ENCODE assay signal across 10 cellular contexts in the genomic region with DNA sequence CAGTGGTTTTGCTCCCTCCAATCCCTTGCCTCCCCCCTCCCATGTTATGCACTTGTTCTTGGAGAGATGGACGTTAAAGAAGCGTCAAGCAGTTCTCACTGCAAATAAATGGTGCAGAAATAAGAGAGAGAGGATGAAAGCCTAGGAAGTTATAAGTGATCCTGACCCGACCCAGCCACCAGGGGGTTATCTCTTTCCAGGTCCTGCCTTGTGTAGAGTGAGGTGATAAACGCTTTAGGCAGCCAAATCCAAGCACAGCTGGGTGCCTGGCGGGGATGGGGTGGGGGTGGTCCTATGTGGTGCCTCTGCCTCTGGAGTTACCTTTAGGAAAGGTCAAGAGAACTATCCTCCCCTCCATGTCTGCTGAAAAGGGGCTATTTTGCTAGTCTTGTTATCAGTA. TPM values are rescaled to one million over a fixed set of nuclear protein-coding genes. Genes with fewer than 3 reads are reported as not detected.
DNase-seq lines count a peak whose midpoint lies in the region; ATAC-seq and TF ChIP-seq lines count a peak whose summit lies in the region.
"Had no signal": no experiment of that assay in that cellular context is flagged by ENCODE, and none has a peak within 500 bp of the region (broad histone marks: within the 10 kb centered on the region; RNA-seq: fewer than 3 reads in every experiment).

No MANE protein-coding gene starts in this region.

- CTCF ChIA-PET in WTC11 (lab: Charles Lee) = interaction anchor here (0.7 to 5.9 kb wide), 3 partner anchors 10 to 42 kb away, joined by 3 to 54 read pairs (median 17); a partner anchor contains a TSS

- POLR2A ChIA-PET in WTC11 (lab: Charles Lee) = no interaction called here

- no peaks in the 10 kb centered on the region for H3K36me3 Mint-ChIP-seq in WTC11

- H3K4me3 ChIP-seq in retinal pigment epithelial cell (ENCODE audit: low read length) = no peak overlapping the region

- H3K27me3 Mint-ChIP-seq in WTC11 (ENCODE audit: low read depth) = peaks cover 99% of the 10 kb centered on the region

- peak; percentile 26 for DNase-seq in NCI-H82 (lab: John Stamatoyannopoulos, UW)
- DNase-seq in NCI-H82 treated with DMSO at 0.1 percent for 48 hours (lab: John Stamatoyannopoulos, UW; ENCODE audit: unreplicated experiment) = no peak
- peak; percentile 72 for DNase-seq in HuH-7 (ENCODE audit: low spot score)
- DNase-seq in WTC11 (ENCODE audit: low spot score) = peak; percentile 29
- no peak for DNase-seq in retinal pigment epithelial cell (ENCODE audit: low read depth)
- no peak for DNase-seq in hippocampal formation (lab: John Stamatoyannopoulos, UW)
- DNase-seq: activated T-cell treated with anti-CD3 and anti-CD28 coated beads, Interleukin-2, amount 50 U/mL, for 24 hours; trophoblast cell had no signal

- no peaks in the 10 kb centered on the region for H3K9me3 Mint-ChIP-seq in WTC11
- H3K9me3 Mint-ChIP-seq: activated T-cell treated with anti-CD3 and anti-CD28 coated beads, Interleukin-2, amount 50 U/mL, for 24 hours had no signal

- peaks cover 59% of the 10 kb centered on the region for H3K4me1 Mint-ChIP-seq in WTC11

- H3K4me3 Mint-ChIP-seq in WTC11 = no peak overlapping the region
- H3K4me3 Mint-ChIP-seq: activated T-cell treated with anti-CD3 and anti-CD28 coated beads, Interleukin-2, amount 50 U/mL, for 24 hours had no signal

- H3K27ac Mint-ChIP-seq in WTC11 = no peak overlapping the region
- H3K27ac Mint-ChIP-seq: activated T-cell treated with anti-CD3 and anti-CD28 coated beads, Interleukin-2, amount 50 U/mL, for 24 hours had no signal

- ATAC-seq in WTC11 (no peak), HG03442 (IDR thresholded peaks at IDR 0.05; ENCODE audit: unreplicated experiment) (no peak), HG02938 (IDR thresholded peaks at IDR 0.05; ENCODE audit: unreplicated experiment) (no peak)

- 0 out of 2 replicates have a peak, but pooled peaks have one; percentile 14 for TF ChIP-seq CTCF in WTC11 (IDR thresholded peaks at IDR 0.05)
- TF ChIP-seq CTCF in retinal pigment epithelial cell (conservative IDR thresholded peaks at IDR 0.05; ENCODE audit: low read depth, low read length) = peak; percentile 40

TF ChIP-seq in WTC11, 78 proteins besides CTCF, POLR2A, EP300 and RAD21:
- TF ChIP-seq ZNF121 (CRISPR knock-in tag; IDR thresholded peaks at IDR 0.05) (no peak), NR1H2 (CRISPR knock-in tag; IDR thresholded peaks at IDR 0.05) (no peak), TCF7 (CRISPR knock-in tag; IDR thresholded peaks at IDR 0.05; ENCODE audit: low read depth) (no peak), TEAD4 (CRISPR knock-in tag; IDR thresholded peaks at IDR 0.05) (no peak)
- TF ChIP-seq, protein P1, sequence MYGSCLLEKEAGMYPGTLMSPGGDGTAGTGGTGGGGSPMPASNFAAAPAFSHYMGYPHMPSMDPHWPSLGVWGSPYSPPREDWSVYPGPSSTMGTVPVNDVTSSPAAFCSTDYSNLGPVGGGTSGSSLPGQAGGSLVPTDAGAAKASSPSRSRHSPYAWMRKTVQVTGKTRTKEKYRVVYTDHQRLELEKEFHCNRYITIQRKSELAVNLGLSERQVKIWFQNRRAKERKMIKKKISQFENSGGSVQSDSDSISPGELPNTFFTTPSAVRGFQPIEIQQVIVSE (CRISPR knock-in tag; IDR thresholded peaks at IDR 0.05; ENCODE audit: borderline replicate concordance) = no peak

RNA-seq across cellular contexts. Expression of a gene that starts 9.1 kb away (rescaled TPM):
- 0.27 to 0.42 TPM (median 0.30 TPM) in 3 replicates for total RNA-seq in WTC11 (2021)

Comparison
In these comparisons a context has a peak if more than half of its experiments do, and no peak if none do; other contexts are left out.
1. DNase-seq: peak in NCI-H82 (single experiment), HuH-7 (single experiment) and WTC11 (single experiment); none in NCI-H82 treated with DMSO at 0.1 percent for 48 hours (single experiment), retinal pigment epithelial cell (single experiment) and hippocampal formation (0 of 2).